Comparison of ENCODE assay signal across 20 cellular contexts in the genomic region with DNA sequence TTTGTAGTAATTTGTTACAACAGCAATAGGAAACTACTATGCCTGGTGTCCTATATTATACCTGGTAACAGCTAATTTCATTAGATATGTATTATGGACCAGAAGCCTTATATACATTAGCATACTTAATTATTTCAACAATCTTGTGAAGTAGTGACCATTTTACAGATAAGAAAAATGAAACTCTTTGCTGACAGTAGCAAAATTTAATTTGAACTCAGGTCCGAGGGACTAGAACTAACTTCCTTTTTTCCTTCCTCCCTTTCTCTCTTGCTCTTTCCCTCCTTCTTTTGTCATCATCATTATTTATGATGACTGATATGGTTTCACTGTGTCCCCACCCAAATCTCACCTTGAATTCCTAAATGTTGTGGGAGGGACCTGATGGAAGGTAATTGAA.
DNase-seq lines count a peak whose midpoint lies in the region; ATAC-seq, FAIRE-seq and TF ChIP-seq lines count a peak whose summit lies in the region.
"Had no signal": no experiment of that assay in that cellular context is flagged by ENCODE, and none has a peak within 500 bp of the region (broad histone marks: within the 10 kb centered on the region; RNA-seq: fewer than 3 reads in every experiment).

No MANE protein-coding gene starts in this region.

- no peaks in the 10 kb centered on the region for H3K9me3 ChIP-seq in A549
- H3K9me3 ChIP-seq: BLaER1 treated with 17β-estradiol and CSF1 and Interleukin-3, amounts not matched to agents 10 nM and 100 nM; Caco-2 had no signal

- DNase-seq in A549 (ENCODE audit: low read depth in 1 of 2, low spot score in 1 of 2) (no peak), HTR-8/SVneo (ENCODE audit: insufficient read length, low spot score) (no peak), urothelium cell line (ENCODE audit: low spot score) (no peak), NCI-H82 (lab: John Stamatoyannopoulos, UW) (no peak)
- DNase-seq: 8988T; AML-193; Caco-2; Calu3; CD4-positive, alpha-beta T cell; CD8-positive, alpha-beta T cell; DMS79 treated with DMSO at 0.1 percent for 48 hours; GF-D8 had no signal

- no peak for TF ChIP-seq RAD21 in A549 (conservative IDR thresholded peaks at IDR 0.05 in 1 of 2, IDR thresholded peaks at IDR 0.05 in 1 of 2)

- no peak for TF ChIP-seq CTCF in A549 (IDR thresholded peaks at IDR 0.05)

- H3K4me3 ChIP-seq in A549, result no peak overlapping the region
- H3K4me3 ChIP-seq: BLaER1 treated with 17β-estradiol and CSF1 and Interleukin-3, amounts not matched to agents 10 nM and 100 nM had no signal

- TF ChIP-seq EP300 in A549 (IDR thresholded peaks at IDR 0.05), result no peak

- no peak for ATAC-seq in A549
- no peak for ATAC-seq in GM21360 (IDR thresholded peaks at IDR 0.05; ENCODE audit: unreplicated experiment)
- ATAC-seq: CD8-positive, alpha-beta T cell had no signal

- POLR2A ChIA-PET in A549 (lab: Yijun Ruan, JAX), result no interaction called here

- no peak for TF ChIP-seq POLR2A in A549 (IDR thresholded peaks at IDR 0.05; ENCODE audit: low read length)

- 3% methylated on average over 1 of the region's 1 CpG for WGBS in A549 (ENCODE audit: missing lambda C conversion rate)

- H3K4me2 ChIP-seq in A549, result no peak overlapping the region
- H3K4me2 ChIP-seq: BLaER1 treated with 17β-estradiol and CSF1 and Interleukin-3, amounts not matched to agents 10 nM and 100 nM had no signal

- no peak for FAIRE-seq in A549 (lab: Jason Lieb, UNC)
- peak; percentile 93 for FAIRE-seq in HTR-8/SVneo (lab: Jason Lieb, UNC)
- peak; percentile 79 for FAIRE-seq in urothelium cell line (lab: Jason Lieb, UNC)
- FAIRE-seq: A204.1, D721Med, G401.6, GM12891, GM19239 had no signal

- no peak overlapping the region for H3K27ac ChIP-seq in A549
- H3K27ac ChIP-seq: BLaER1 treated with 17β-estradiol and CSF1 and Interleukin-3, amounts not matched to agents 10 nM and 100 nM; C4-2B had no signal

- CTCF ChIA-PET in A549 (lab: Yijun Ruan, JAX), result no interaction called here

- H3K4me1 ChIP-seq in A549, result no peaks in the 10 kb centered on the region
- H3K4me1 ChIP-seq: BLaER1 treated with 17β-estradiol and CSF1 and Interleukin-3, amounts not matched to agents 10 nM and 100 nM; Caco-2 had no signal

TF ChIP-seq in A549, 52 proteins besides CTCF, POLR2A, EP300 and RAD21:
- peak; percentile 55 for TF ChIP-seq MAFK (IDR thresholded peaks at IDR 0.05; ENCODE audit: partially characterized antibody)
- no peak for TF ChIP-seq JUNB (IDR thresholded peaks at IDR 0.05)
